ENCODE assay signal across 1 cellular context in the genomic region with DNA sequence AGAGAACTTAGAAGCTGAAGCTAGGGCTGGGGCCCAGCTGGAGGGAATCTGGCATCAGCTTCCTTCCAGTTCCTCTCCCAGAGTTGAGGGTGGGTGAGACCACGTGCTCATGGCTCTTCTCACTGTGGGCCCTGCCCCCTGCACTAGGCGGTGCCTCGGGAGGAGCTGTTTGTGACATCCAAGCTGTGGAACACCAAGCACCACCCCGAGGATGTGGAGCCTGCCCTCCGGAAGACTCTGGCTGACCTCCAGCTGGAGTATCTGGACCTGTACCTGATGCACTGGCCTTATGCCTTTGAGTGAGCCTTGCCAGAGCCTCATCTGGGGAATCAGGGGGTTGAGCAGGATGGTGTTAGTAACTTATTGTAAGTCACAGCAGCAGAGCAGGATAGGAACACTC.
TF ChIP-seq lines count a peak whose summit lies in the region.

No MANE protein-coding gene starts in this region.

TF ChIP-seq in HEK293, 187 proteins besides CTCF, POLR2A, EP300 and RAD21 (continued from another document):
- TF ChIP-seq SCRT1 (tag by site-specific recombination; IDR thresholded peaks at IDR 0.05; ENCODE audit: borderline replicate concordance) (no peak), ZNF596 (tag by site-specific recombination; IDR thresholded peaks at IDR 0.05) (no peak), ZNF341 (tag by site-specific recombination; IDR thresholded peaks at IDR 0.05; ENCODE audit: low read depth) (peak; percentile 89), ZNF560 (tag by site-specific recombination; IDR thresholded peaks at IDR 0.05; ENCODE audit: borderline replicate concordance) (no peak), ZNF16 (tag by site-specific recombination; IDR thresholded peaks at IDR 0.05; ENCODE audit: low read depth) (no peak), ZNF677 (tag by site-specific recombination; IDR thresholded peaks at IDR 0.05) (no peak), TRIM28 (IDR thresholded peaks at IDR 0.05; ENCODE audit: borderline replicate concordance, low read length) (no peak), ZFP41 (tag by site-specific recombination; IDR thresholded peaks at IDR 0.05; ENCODE audit: borderline replicate concordance) (no peak), ZNF292 (tag by site-specific recombination; IDR thresholded peaks at IDR 0.05; ENCODE audit: borderline replicate concordance, low read depth) (no peak), ZNF221 (tag by site-specific recombination; IDR thresholded peaks at IDR 0.05; ENCODE audit: borderline replicate concordance) (no peak)
- TF ChIP-seq, protein P1, sequence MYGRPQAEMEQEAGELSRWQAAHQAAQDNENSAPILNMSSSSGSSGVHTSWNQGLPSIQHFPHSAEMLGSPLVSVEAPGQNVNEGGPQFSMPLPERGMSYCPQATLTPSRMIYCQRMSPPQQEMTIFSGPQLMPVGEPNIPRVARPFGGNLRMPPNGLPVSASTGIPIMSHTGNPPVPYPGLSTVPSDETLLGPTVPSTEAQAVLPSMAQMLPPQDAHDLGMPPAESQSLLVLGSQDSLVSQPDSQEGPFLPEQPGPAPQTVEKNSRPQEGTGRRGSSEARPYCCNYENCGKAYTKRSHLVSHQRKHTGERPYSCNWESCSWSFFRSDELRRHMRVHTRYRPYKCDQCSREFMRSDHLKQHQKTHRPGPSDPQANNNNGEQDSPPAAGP (tag by site-specific recombination; IDR thresholded peaks at IDR 0.05), result no peak
- TF ChIP-seq, protein P2, sequence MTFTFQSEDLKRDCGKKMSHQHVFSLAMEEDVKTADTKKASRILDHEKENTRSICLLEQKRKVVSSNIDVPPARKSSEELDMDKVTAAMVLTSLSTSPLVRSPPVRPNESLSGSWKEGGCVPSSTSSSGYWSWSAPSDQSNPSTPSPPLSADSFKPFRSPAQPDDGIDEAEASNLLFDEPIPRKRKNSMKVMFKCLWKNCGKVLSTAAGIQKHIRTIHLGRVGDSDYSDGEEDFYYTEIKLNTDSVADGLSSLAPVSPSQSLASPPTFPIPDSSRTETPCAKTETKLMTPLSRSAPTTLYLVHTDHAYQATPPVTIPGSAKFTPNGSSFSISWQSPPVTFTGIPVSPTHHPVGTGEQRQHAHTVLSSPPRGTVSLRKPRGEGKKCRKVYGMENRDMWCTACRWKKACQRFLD (tag by site-specific recombination; IDR thresholded peaks at IDR 0.05), result no peak
- TF ChIP-seq, protein P3, sequence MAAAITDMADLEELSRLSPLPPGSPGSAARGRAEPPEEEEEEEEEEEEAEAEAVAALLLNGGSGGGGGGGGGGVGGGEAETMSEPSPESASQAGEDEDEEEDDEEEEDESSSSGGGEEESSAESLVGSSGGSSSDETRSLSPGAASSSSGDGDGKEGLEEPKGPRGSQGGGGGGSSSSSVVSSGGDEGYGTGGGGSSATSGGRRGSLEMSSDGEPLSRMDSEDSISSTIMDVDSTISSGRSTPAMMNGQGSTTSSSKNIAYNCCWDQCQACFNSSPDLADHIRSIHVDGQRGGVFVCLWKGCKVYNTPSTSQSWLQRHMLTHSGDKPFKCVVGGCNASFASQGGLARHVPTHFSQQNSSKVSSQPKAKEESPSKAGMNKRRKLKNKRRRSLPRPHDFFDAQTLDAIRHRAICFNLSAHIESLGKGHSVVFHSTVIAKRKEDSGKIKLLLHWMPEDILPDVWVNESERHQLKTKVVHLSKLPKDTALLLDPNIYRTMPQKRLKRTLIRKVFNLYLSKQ (tag by site-specific recombination; IDR thresholded peaks at IDR 0.05; ENCODE audit: borderline replicate concordance), result no peak
